In genomic region chr12:7448099-7448498, GRCh38 we compare ENCODE assay signal across 12 cellular contexts. TPM values are rescaled to one million over a fixed set of nuclear protein-coding genes. Genes with fewer than 3 reads are reported as not detected.
"Had no signal": no experiment of that assay in that cellular context is flagged by ENCODE, and none has a peak within 500 bp of the region (broad histone marks: within the 10 kb centered on the region; RNA-seq: fewer than 3 reads in every experiment).

No MANE protein-coding gene starts in this region.

- H3K4me1 ChIP-seq: HAP-1 had no signal

- H3K27ac Mint-ChIP-seq: HFFc6 had no signal

- DNase-seq: GM23248, GOT3, H7, HFFc6, Karpas-422, KBM-7 had no signal

- H3K36me3 ChIP-seq: HAP-1 had no signal

- H3K4me2 ChIP-seq: KMS-11 had no signal

- H3K9me3 Mint-ChIP-seq: HFFc6 had no signal

- H3K9ac ChIP-seq: GM23248, KMS-11 had no signal

- H3K27ac ChIP-seq: GM23248, HL-60, KMS-11 had no signal

- ATAC-seq: HCT116 had no signal

- H3K4me3 ChIP-seq: GM23248, HAP-1 had no signal

- H3K9me3 ChIP-seq: HAP-1 had no signal

- H2AFZ ChIP-seq: GM23248 had no signal

- H3K4me3 Mint-ChIP-seq: HFFc6 had no signal

RNA-seq across cellular contexts. Expression of gene CD163, which starts 55.5 kb away (rescaled TPM):
- total RNA-seq: GM23248, H4, HT1080 had no signal
- polyA plus RNA-seq: GM23248 had no signal
